In the genomic region with DNA sequence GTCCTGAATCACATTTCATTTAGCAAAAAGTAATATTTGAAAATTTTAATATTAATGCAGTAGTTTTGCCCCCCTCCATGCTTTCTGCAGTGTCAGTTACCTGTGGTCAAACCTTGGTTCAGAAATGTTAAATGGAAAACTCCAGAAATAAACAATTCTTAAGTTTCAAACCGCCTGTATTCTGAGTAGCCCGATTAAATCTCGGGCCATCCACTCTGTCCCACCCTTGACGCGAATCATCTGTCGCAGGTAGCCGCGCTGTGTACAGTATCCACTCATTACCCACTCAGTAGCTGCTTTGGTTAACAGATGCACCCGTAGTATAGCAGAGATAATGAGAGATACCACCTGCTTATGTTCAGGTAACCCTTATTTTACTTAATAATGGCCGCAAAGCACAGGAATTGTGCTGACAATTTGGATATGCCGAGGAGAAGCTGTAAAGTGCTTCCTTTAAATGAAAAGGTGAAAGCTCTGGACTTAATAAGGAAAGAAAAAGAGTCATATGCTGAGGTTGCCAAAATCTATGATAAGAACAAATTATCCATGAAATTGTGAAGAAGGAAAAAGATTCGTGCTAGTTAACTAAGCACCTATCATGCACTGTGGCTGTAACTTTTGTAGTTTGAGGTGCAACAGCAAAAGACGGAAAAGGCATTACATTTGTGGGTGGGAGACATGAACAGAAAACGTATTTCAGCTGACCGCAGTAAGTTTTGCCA, we compare ENCODE assay signal across 1 cellular context.
A peak's percentile ranks its signal among the peaks of the same experiment; 100 is the strongest.
TF ChIP-seq lines count a peak whose summit lies in the region.

No MANE protein-coding gene starts in this region.

TF ChIP-seq in HepG2, 621 proteins besides CTCF, POLR2A, EP300 and RAD21 (continued from another document):
- TF ChIP-seq, protein P1, sequence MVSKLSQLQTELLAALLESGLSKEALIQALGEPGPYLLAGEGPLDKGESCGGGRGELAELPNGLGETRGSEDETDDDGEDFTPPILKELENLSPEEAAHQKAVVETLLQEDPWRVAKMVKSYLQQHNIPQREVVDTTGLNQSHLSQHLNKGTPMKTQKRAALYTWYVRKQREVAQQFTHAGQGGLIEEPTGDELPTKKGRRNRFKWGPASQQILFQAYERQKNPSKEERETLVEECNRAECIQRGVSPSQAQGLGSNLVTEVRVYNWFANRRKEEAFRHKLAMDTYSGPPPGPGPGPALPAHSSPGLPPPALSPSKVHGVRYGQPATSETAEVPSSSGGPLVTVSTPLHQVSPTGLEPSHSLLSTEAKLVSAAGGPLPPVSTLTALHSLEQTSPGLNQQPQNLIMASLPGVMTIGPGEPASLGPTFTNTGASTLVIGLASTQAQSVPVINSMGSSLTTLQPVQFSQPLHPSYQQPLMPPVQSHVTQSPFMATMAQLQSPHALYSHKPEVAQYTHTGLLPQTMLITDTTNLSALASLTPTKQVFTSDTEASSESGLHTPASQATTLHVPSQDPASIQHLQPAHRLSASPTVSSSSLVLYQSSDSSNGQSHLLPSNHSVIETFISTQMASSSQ (IDR thresholded peaks at IDR 0.05; ENCODE audit: low read depth), result no peak
- TF ChIP-seq, protein P1 (CRISPR knock-in tag; IDR thresholded peaks at IDR 0.05; ENCODE audit: borderline replicate concordance), result no peak
- TF ChIP-seq U2AF1 (optimal IDR thresholded peaks at IDR 0.05; ENCODE audit: low read depth, low read length) (no peak), KDM4B (CRISPR knock-in tag; IDR thresholded peaks at IDR 0.05) (0 out of 2 replicates have a peak, but pooled peaks have one; percentile 2), KDM6A (CRISPR knock-in tag; IDR thresholded peaks at IDR 0.05; ENCODE audit: low read depth) (no peak), ZSCAN20 (CRISPR knock-in tag; IDR thresholded peaks at IDR 0.05; ENCODE audit: borderline replicate concordance) (no peak), ZNF747 (CRISPR knock-in tag; IDR thresholded peaks at IDR 0.05; ENCODE audit: borderline replicate concordance) (no peak), DMAP1 (CRISPR knock-in tag; IDR thresholded peaks at IDR 0.05) (no peak), PCBP1 (IDR thresholded peaks at IDR 0.05; ENCODE audit: borderline replicate concordance, low read depth, low read length) (no peak), ZNF337 (CRISPR knock-in tag; IDR thresholded peaks at IDR 0.05; ENCODE audit: borderline replicate concordance, low read depth) (no peak), RNF2 (conservative IDR thresholded peaks at IDR 0.05; ENCODE audit: low read depth) (0 out of 2 replicates have a peak, but pooled peaks have one; percentile 16), ZNF235 (CRISPR knock-in tag; IDR thresholded peaks at IDR 0.05; ENCODE audit: borderline replicate concordance) (no peak), RARA (CRISPR knock-in tag; IDR thresholded peaks at IDR 0.05) (0 out of 2 replicates have a peak, but pooled peaks have one; percentile 1), MED8 (CRISPR knock-in tag; IDR thresholded peaks at IDR 0.05; ENCODE audit: insufficient replicate concordance) (no peak), ZNF607 (CRISPR knock-in tag; IDR thresholded peaks at IDR 0.05; ENCODE audit: borderline replicate concordance) (no peak), ZNF335 (CRISPR knock-in tag; IDR thresholded peaks at IDR 0.05) (no peak), MEIS2 (CRISPR knock-in tag; IDR thresholded peaks at IDR 0.05) (no peak), ZNF234 (CRISPR knock-in tag; conservative IDR thresholded peaks at IDR 0.05) (no peak), MAFK (conservative IDR thresholded peaks at IDR 0.05 in 1 of 2, IDR thresholded peaks at IDR 0.05 in 1 of 2; ENCODE audit: low read length in 2 of 2) (0 out of 4 replicates have a peak, but pooled peaks of 1 of the 2 experiments have one; percentile 19), ZNF263 (CRISPR knock-in tag; IDR thresholded peaks at IDR 0.05) (no peak), ZNF343 (CRISPR knock-in tag; IDR thresholded peaks at IDR 0.05) (no peak), STAT5B (CRISPR knock-in tag; IDR thresholded peaks at IDR 0.05) (no peak), SP1 (IDR thresholded peaks at IDR 0.05) (no peak), SP1 (CRISPR knock-in tag; IDR thresholded peaks at IDR 0.05) (no peak), TCF7 (IDR thresholded peaks at IDR 0.05; ENCODE audit: low read depth) (no peak), SNAPC2 (CRISPR knock-in tag; IDR thresholded peaks at IDR 0.05) (no peak), HOXD1 (CRISPR knock-in tag; IDR thresholded peaks at IDR 0.05) (no peak), ZNF160 (CRISPR knock-in tag; IDR thresholded peaks at IDR 0.05) (no peak), ZNF614 (CRISPR knock-in tag; IDR thresholded peaks at IDR 0.05; ENCODE audit: borderline replicate concordance) (no peak), ZNF598 (CRISPR knock-in tag; IDR thresholded peaks at IDR 0.05; ENCODE audit: borderline replicate concordance) (0 out of 2 replicates have a peak, but pooled peaks have one; percentile 30), RORA (CRISPR knock-in tag; IDR thresholded peaks at IDR 0.05) (no peak), ZNF33A (CRISPR knock-in tag; IDR thresholded peaks at IDR 0.05; ENCODE audit: borderline replicate concordance) (no peak)
- TF ChIP-seq, protein P2, sequence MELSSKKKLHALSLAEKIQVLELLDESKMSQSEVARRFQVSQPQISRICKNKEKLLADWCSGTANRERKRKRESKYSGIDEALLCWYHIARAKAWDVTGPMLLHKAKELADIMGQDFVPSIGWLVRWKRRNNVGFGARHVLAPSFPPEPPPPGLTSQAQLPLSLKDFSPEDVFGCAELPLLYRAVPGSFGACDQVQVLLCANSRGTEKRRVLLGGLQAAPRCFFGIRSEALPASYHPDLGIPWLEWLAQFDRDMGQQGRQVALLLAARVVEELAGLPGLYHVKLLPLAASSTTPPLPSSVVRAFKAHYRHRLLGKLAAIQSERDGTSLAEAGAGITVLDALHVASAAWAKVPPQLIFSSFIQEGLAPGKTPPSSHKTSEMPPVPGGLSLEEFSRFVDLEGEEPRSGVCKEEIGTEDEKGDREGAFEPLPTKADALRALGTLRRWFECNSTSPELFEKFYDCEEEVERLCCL (CRISPR knock-in tag; IDR thresholded peaks at IDR 0.05; ENCODE audit: borderline replicate concordance), result no peak
- TF ChIP-seq, protein P3, sequence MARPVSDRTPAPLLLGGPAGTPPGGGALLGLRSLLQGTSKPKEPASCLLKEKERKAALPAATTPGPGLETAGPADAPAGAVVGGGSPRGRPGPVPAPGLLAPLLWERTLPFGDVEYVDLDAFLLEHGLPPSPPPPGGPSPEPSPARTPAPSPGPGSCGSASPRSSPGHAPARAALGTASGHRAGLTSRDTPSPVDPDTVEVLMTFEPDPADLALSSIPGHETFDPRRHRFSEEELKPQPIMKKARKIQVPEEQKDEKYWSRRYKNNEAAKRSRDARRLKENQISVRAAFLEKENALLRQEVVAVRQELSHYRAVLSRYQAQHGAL (CRISPR knock-in tag; IDR thresholded peaks at IDR 0.05; ENCODE audit: not compliant biosample characterization), result no peak
- TF ChIP-seq, protein P4, sequence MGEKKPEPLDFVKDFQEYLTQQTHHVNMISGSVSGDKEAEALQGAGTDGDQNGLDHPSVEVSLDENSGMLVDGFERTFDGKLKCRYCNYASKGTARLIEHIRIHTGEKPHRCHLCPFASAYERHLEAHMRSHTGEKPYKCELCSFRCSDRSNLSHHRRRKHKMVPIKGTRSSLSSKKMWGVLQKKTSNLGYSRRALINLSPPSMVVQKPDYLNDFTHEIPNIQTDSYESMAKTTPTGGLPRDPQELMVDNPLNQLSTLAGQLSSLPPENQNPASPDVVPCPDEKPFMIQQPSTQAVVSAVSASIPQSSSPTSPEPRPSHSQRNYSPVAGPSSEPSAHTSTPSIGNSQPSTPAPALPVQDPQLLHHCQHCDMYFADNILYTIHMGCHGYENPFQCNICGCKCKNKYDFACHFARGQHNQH (CRISPR knock-in tag; IDR thresholded peaks at IDR 0.05), result 0 out of 2 replicates have a peak, but pooled peaks have one; percentile 6
- TF ChIP-seq, protein P5, sequence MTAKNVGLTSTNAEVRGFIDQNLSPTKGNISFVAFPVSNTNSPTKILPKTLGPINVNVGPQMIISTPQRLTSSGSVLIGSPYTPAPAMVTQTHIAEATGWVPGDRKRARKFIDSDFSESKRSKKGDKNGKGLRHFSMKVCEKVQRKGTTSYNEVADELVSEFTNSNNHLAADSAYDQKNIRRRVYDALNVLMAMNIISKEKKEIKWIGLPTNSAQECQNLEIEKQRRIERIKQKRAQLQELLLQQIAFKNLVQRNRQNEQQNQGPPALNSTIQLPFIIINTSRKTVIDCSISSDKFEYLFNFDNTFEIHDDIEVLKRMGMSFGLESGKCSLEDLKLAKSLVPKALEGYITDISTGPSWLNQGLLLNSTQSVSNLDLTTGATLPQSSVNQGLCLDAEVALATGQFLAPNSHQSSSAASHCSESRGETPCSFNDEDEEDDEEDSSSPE (CRISPR knock-in tag; IDR thresholded peaks at IDR 0.05), result 0 out of 2 replicates have a peak, but pooled peaks have one; percentile 2
